In the genomic region with DNA sequence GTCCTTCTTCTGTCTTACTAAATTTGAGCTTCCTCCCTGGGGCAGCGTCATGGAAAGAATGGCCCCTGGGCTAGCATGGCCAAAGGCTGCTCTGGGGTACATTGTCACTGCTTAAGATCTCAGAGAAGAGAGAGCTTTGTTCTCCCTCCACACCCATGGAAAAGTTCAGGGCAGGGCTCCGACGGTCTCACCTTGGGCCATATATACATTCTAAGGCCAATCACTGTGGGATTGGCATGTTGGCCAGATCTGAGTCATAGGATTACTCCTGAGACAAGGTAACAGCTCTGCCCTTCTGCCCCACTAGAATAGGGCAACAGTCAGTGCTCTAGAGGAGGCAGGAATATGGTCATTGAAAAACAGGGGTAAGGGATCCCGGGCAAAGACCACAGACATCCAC, we compare ENCODE assay signal across 14 cellular contexts. TPM values are rescaled to one million over a fixed set of nuclear protein-coding genes. Genes with fewer than 3 reads are reported as not detected.
DNase-seq lines count a peak whose midpoint lies in the region; ATAC-seq and TF ChIP-seq lines count a peak whose summit lies in the region.
"Had no signal": no experiment of that assay in that cellular context is flagged by ENCODE, and none has a peak within 500 bp of the region (broad histone marks: within the 10 kb centered on the region; RNA-seq: fewer than 3 reads in every experiment).

No MANE protein-coding gene starts in this region.

- no peak overlapping the region for H3K27ac ChIP-seq in colonic mucosa
- no peak overlapping the region for H3K27ac ChIP-seq in hepatocyte
- H3K27ac ChIP-seq: C4-2B, HL-60 had no signal

- intact Hi-C loops in colonic mucosa (cut with DNase I): no loop called here
- intact Hi-C loops in left colon (cut with DNase I, micrococcal nuclease): no loop called here

- no peaks in the 10 kb centered on the region for H3K36me3 ChIP-seq in colonic mucosa
- H3K36me3 ChIP-seq in hepatocyte (replicated peaks; ENCODE audit: insufficient read depth, low read depth): no peaks in the 10 kb centered on the region
- H3K36me3 ChIP-seq: HAP-1 had no signal

- no peak overlapping the region for H3K9ac ChIP-seq in colonic mucosa (ENCODE audit: low read depth in 2 of 2, low read length in 2 of 2)

- no peak overlapping the region for H3K4me3 Mint-ChIP-seq in stimulated activated effector memory CD8-positive, alpha-beta T cell treated with anti-CD3 and anti-CD28 coated beads, Interleukin-12 subunit alpha, Interleukin-12 subunit beta, amount 100 ng/mL, for 72 hours
- H3K4me3 Mint-ChIP-seq: CD4-positive, alpha-beta T cell had no signal

- H3K4me3 ChIP-seq in colonic mucosa: no peak overlapping the region
- no peak overlapping the region for H3K4me3 ChIP-seq in hepatocyte
- H3K4me3 ChIP-seq: HAP-1 had no signal

- H3K9me3 ChIP-seq in colonic mucosa (no peaks in the 10 kb centered on the region), hepatocyte (ENCODE audit: low read depth) (no peaks in the 10 kb centered on the region)
- H3K9me3 ChIP-seq: Caco-2, HAP-1 had no signal

- TF ChIP-seq CTCF in colonic mucosa (IDR thresholded peaks at IDR 0.05): no peak
- TF ChIP-seq CTCF in hepatocyte (IDR thresholded peaks at IDR 0.05; ENCODE audit: poor library complexity): no peak

- WGBS in hepatocyte (ENCODE audit: low lambda C conversion rate, missing lambda C conversion rate): 85% methylated on average over 4 of the region's 4 CpGs

- H3K79me2 ChIP-seq in hepatocyte: no peaks in the 10 kb centered on the region

- ATAC-seq in left colon: peak; percentile 95
- no peak for ATAC-seq in stimulated activated effector memory CD8-positive, alpha-beta T cell treated with anti-CD3 and anti-CD28 coated beads, Interleukin-12 subunit alpha, Interleukin-12 subunit beta, amount 100 ng/mL, for 72 hours

- no peak overlapping the region for H2AFZ ChIP-seq in hepatocyte

- H3K27ac Mint-ChIP-seq in stimulated activated effector memory CD8-positive, alpha-beta T cell treated with anti-CD3 and anti-CD28 coated beads, Interleukin-12 subunit alpha, Interleukin-12 subunit beta, amount 100 ng/mL, for 72 hours: peak overlapping the region; percentile 7
- H3K27ac Mint-ChIP-seq: CD4-positive, alpha-beta T cell had no signal

- H4K20me1 ChIP-seq in hepatocyte (ENCODE audit: insufficient read depth, poor library complexity, severe bottlenecking): no peaks in the 10 kb centered on the region

- no peaks in the 10 kb centered on the region for H3K27me3 ChIP-seq in colonic mucosa
- H3K27me3 ChIP-seq in hepatocyte: no peaks in the 10 kb centered on the region

- H3K9me3 Mint-ChIP-seq in stimulated activated effector memory CD8-positive, alpha-beta T cell treated with anti-CD3 and anti-CD28 coated beads, Interleukin-12 subunit alpha, Interleukin-12 subunit beta, amount 100 ng/mL, for 72 hours: no peaks in the 10 kb centered on the region
- H3K9me3 Mint-ChIP-seq: CD4-positive, alpha-beta T cell had no signal

- H3K36me3 Mint-ChIP-seq in stimulated activated effector memory CD8-positive, alpha-beta T cell treated with anti-CD3 and anti-CD28 coated beads, Interleukin-12 subunit alpha, Interleukin-12 subunit beta, amount 100 ng/mL, for 72 hours: no peaks in the 10 kb centered on the region

- H3K4me1 Mint-ChIP-seq in stimulated activated effector memory CD8-positive, alpha-beta T cell treated with anti-CD3 and anti-CD28 coated beads, Interleukin-12 subunit alpha, Interleukin-12 subunit beta, amount 100 ng/mL, for 72 hours: no peaks in the 10 kb centered on the region

- no peak overlapping the region for H3K4me2 ChIP-seq in hepatocyte

- H3K4me1 ChIP-seq in colonic mucosa (no peaks in the 10 kb centered on the region), hepatocyte (ENCODE audit: insufficient read depth) (no peaks in the 10 kb centered on the region)
- H3K4me1 ChIP-seq: Caco-2, HAP-1 had no signal

- peak; percentile 24 for DNase-seq in colonic mucosa
- DNase-seq in left colon: no peak
- no peak for DNase-seq in stimulated activated effector memory CD8-positive, alpha-beta T cell treated with anti-CD3 and anti-CD28 coated beads, Interleukin-12 subunit alpha, Interleukin-12 subunit beta, amount 100 ng/mL, for 72 hours (ENCODE audit: low spot score in 2 of 2)
- DNase-seq in SKM-1 treated with dmso at 0.1 percent for 144 hours (lab: John Stamatoyannopoulos, UW; ENCODE audit: unreplicated experiment): no peak
- DNase-seq in AG08395 (ENCODE audit: low spot score): no peak
- no peak for DNase-seq in hepatocyte (ENCODE audit: low spot score)
- DNase-seq: ACHN; AML-193; Caco-2; CD4-positive, alpha-beta T cell; IMR-90 had no signal

- H3K9me2 ChIP-seq in hepatocyte (replicated peaks; ENCODE audit: insufficient read depth): no peaks in the 10 kb centered on the region

RNA-seq across cellular contexts. Expression of a gene that starts 56.2 kb away (rescaled TPM):
- total RNA-seq in colonic mucosa (10 to 100 TPM; 17.9 to 19.1 TPM), left colon (10 to 100 TPM; 14.0 TPM), hepatocyte (11.8 and 12.6 TPM in 2 replicates)
- polyA plus RNA-seq in hepatocyte: 9.9 and 11.1 TPM in 2 replicates
